Comparison of ENCODE assay signal across 22 cellular contexts in genomic region chr9:15578719-15579118, GRCh38.
"Had no signal": no experiment of that assay in that cellular context is flagged by ENCODE, and none has a peak within 500 bp of the region (broad histone marks: within the 10 kb centered on the region; RNA-seq: fewer than 3 reads in every experiment).

No MANE protein-coding gene starts in this region.

- DNase-seq: activated CD4-positive, alpha-beta memory T cell treated with anti-CD3 and anti-CD28 coated beads for 36 hours; activated CD4-positive, alpha-beta T cell treated with anti-CD3 and anti-CD28 coated beads for 48 hours; activated effector memory CD4-positive, alpha-beta T cell treated with Interleukin-2 at 50 U/mL for 16 hours; activated naive CD4-positive, alpha-beta T cell treated with anti-CD3 and anti-CD28 coated beads, Interleukin-2, amount 10 ng/mL, durations not matched to agents 7 days and 5 days; activated T-cell treated with anti-CD3 and anti-CD28 coated beads, Interleukin-2, amount 50 U/mL, for 48 hours; anterior cingulate cortex; central memory CD4-positive, alpha-beta T cell; dermis blood vessel endothelial cell; effector CD8-positive, alpha-beta T cell; hypothalamus; kidney; naive thymus-derived CD4-positive, alpha-beta T cell; occipital lobe; sigmoid colon; stimulated activated CD4-positive, alpha-beta T cell treated with anti-CD3 and anti-CD28 coated beads, Interleukin-2, amount 100 ng/mL, for 48 hours; stimulated activated CD8-positive, alpha-beta memory T cell treated with anti-CD3 and anti-CD28 coated beads, Interleukin-4, amount 100 ng/mL, for 48 hours; stimulated activated naive B cell treated with anti-CD40 and anti-IgM and Interleukin-4, amounts not matched to agents 10 μg/mL and 1 μg/mL and 100 μg/mL, for 72 hours; T1000 had no signal

- ATAC-seq: left lobe of liver; naive thymus-derived CD4-positive, alpha-beta T cell; stimulated activated naive B cell treated with anti-CD40 and anti-IgM and Interleukin-4, amounts not matched to agents 10 μg/mL and 1 μg/mL and 100 μg/mL, for 72 hours had no signal

- H3K4me3 ChIP-seq: sigmoid colon, smooth muscle cell, thoracic aorta, vagina had no signal
